8 cellular contexts compared by ENCODE assay signal in genomic region chr19:14006766-14007562, GRCh38. TPM values are rescaled to one million over a fixed set of nuclear protein-coding genes. Genes with fewer than 3 reads are reported as not detected.
DNase-seq lines count a peak whose midpoint lies in the region; ATAC-seq lines count a peak whose summit lies in the region.

No MANE protein-coding gene starts in this region.

- DNase-seq in NCI-H1092 treated with DMSO at 0.1 percent for 48 hours (lab: John Stamatoyannopoulos, UW) (peak; percentile 97), NCI-H1092 (lab: John Stamatoyannopoulos, UW) (no peak), hepatic stellate cell (ENCODE audit: low spot score) (peak; percentile 73), SW480 (ENCODE audit: low spot score) (no peak)
- no peak for DNase-seq in activated naive CD4-positive, alpha-beta T cell treated with anti-CD3 and anti-CD28 coated beads, Interleukin-2, amount 50 U/mL, for 72 hours (ENCODE audit: low spot score in 2 of 2)

- no peaks in the 10 kb centered on the region for H3K9me3 ChIP-seq in HUES48 (ENCODE audit: control insufficient read depth, insufficient read depth, low read length)
- H3K9me3 ChIP-seq in skeletal muscle tissue (ENCODE audit: control insufficient read depth in 3 of 3, low read length in 3 of 3) = no peaks in the 10 kb centered on the region

- ATAC-seq in GM21447 (IDR thresholded peaks at IDR 0.05; ENCODE audit: unreplicated experiment) = peak; percentile 15
- peak; percentile 23 to 27 for ATAC-seq in activated naive CD4-positive, alpha-beta T cell treated with anti-CD3 and anti-CD28 coated beads, Interleukin-2, amount 50 U/mL, for 72 hours

- H3K36me3 ChIP-seq in HUES48 (ENCODE audit: control insufficient read depth, insufficient read depth, low read length) = no peaks in the 10 kb centered on the region
- H3K36me3 ChIP-seq in skeletal muscle tissue (ENCODE audit: control insufficient read depth in 3 of 3, insufficient read depth in 3 of 3, low read length in 3 of 3) = no peaks in the 10 kb centered on the region

- peak overlapping the region; percentile 94 to 95 for H3K27ac Mint-ChIP-seq in activated naive CD4-positive, alpha-beta T cell treated with anti-CD3 and anti-CD28 coated beads, Interleukin-2, amount 50 U/mL, for 72 hours

- H3K36me3 Mint-ChIP-seq in activated naive CD4-positive, alpha-beta T cell treated with anti-CD3 and anti-CD28 coated beads, Interleukin-2, amount 50 U/mL, for 72 hours = no peaks in the 10 kb centered on the region

- H3K27ac ChIP-seq in HUES48 (ENCODE audit: low read depth, low read length) = peak overlapping the region; percentile 99
- H3K27ac ChIP-seq in skeletal muscle tissue (ENCODE audit: low read depth, low read length) = peak overlapping the region; percentile 99

- H3K9me3 Mint-ChIP-seq in activated naive CD4-positive, alpha-beta T cell treated with anti-CD3 and anti-CD28 coated beads, Interleukin-2, amount 50 U/mL, for 72 hours = no peaks in the 10 kb centered on the region

- H3K27me3 ChIP-seq in HUES48 (ENCODE audit: control insufficient read depth, insufficient read depth, low read length) (no peaks in the 10 kb centered on the region), skeletal muscle tissue (ENCODE audit: control insufficient read depth in 3 of 3, insufficient read depth in 3 of 3, low read length in 3 of 3) (no peaks in the 10 kb centered on the region)

- H3K9ac ChIP-seq in HUES48 (ENCODE audit: low read depth, low read length) (peak overlapping the region; percentile 83), skeletal muscle tissue (ENCODE audit: low read depth in 1 of 3, low read length in 3 of 3) (peak overlapping the region; percentile 94 to 99 (median 97))

- H3K4me1 ChIP-seq in HUES48 (ENCODE audit: control insufficient read depth, insufficient read depth, low read length) = peaks cover 5% of the 10 kb centered on the region; the same call in 1 of the 2 replicates
- H3K4me1 ChIP-seq in skeletal muscle tissue (ENCODE audit: control insufficient read depth in 3 of 3, insufficient read depth in 3 of 3, low read length in 3 of 3) = peaks cover 30 to 34% (median 33%) of the 10 kb centered on the region in 3 donors

- H3K4me3 ChIP-seq in HUES48 (ENCODE audit: low read depth, low read length) (peak overlapping the region; percentile 78), skeletal muscle tissue (ENCODE audit: low read length in 3 of 3) (peak overlapping the region; percentile 87 to 97 (median 96))

RNA-seq across cellular contexts. Expression of gene RFX1, which starts 0.8 kb away (rescaled TPM):
- 10 to 100 TPM in 1 of 2 donors, 1 to 10 TPM in 1; 9.7 to 14.5 TPM for total RNA-seq in activated naive CD4-positive, alpha-beta T cell treated with anti-CD3 and anti-CD28 coated beads, Interleukin-2, amount 50 U/mL, for 72 hours
- total RNA-seq in skeletal muscle tissue = 4.7 TPM

RNA-seq across cellular contexts. Expression of gene RLN3, which starts 21.0 kb away (rescaled TPM):
- total RNA-seq in activated naive CD4-positive, alpha-beta T cell treated with anti-CD3 and anti-CD28 coated beads, Interleukin-2, amount 50 U/mL, for 72 hours = not detected
- total RNA-seq in skeletal muscle tissue = not detected

RNA-seq across cellular contexts. Expression of gene IL27RA, which starts 24.6 kb away (rescaled TPM):
- 10 to 100 TPM; 59.6 to 68.0 TPM for total RNA-seq in activated naive CD4-positive, alpha-beta T cell treated with anti-CD3 and anti-CD28 coated beads, Interleukin-2, amount 50 U/mL, for 72 hours
- 2.6 TPM for total RNA-seq in skeletal muscle tissue

RNA-seq across cellular contexts. Expression of gene DCAF15, which starts 54.7 kb away (rescaled TPM):
- 10 to 100 TPM; 59.0 to 90.0 TPM for total RNA-seq in activated naive CD4-positive, alpha-beta T cell treated with anti-CD3 and anti-CD28 coated beads, Interleukin-2, amount 50 U/mL, for 72 hours
- total RNA-seq in skeletal muscle tissue = 6.3 TPM

RNA-seq across cellular contexts. Expression of gene PALM3, which starts 54.9 kb away (rescaled TPM):
- total RNA-seq in activated naive CD4-positive, alpha-beta T cell treated with anti-CD3 and anti-CD28 coated beads, Interleukin-2, amount 50 U/mL, for 72 hours = not detected
- not detected for total RNA-seq in skeletal muscle tissue

Comparison
In these comparisons a context has a peak if more than half of its experiments do, and no peak if none do; other contexts are left out.
1. DNase-seq: peak in NCI-H1092 treated with DMSO at 0.1 percent for 48 hours (single experiment) and hepatic stellate cell (single experiment); none in NCI-H1092 (single experiment), activated naive CD4-positive, alpha-beta T cell treated with anti-CD3 and anti-CD28 coated beads, Interleukin-2, amount 50 U/mL, for 72 hours (0 of 2) and SW480 (single experiment).
2. RNA of gene IL27RA, which starts 24.6 kb away (total RNA-seq): 59.6 to 68.0 TPM in activated naive CD4-positive, alpha-beta T cell treated with anti-CD3 and anti-CD28 coated beads, Interleukin-2, amount 50 U/mL, for 72 hours; 2.6 TPM in skeletal muscle tissue (single experiment); every median in the first group is over 10 times any median in the second.